ENCODE assay signal across 13 cellular contexts in genomic region chr4:94540476-94540875, GRCh38.
DNase-seq lines count a peak whose midpoint lies in the region; ATAC-seq and TF ChIP-seq lines count a peak whose summit lies in the region.
"Had no signal": no experiment of that assay in that cellular context is flagged by ENCODE, and none has a peak within 500 bp of the region (broad histone marks: within the 10 kb centered on the region; RNA-seq: fewer than 3 reads in every experiment).

No MANE protein-coding gene starts in this region.

- no peaks in the 10 kb centered on the region for H3K9me3 ChIP-seq in psoas muscle
- no peaks in the 10 kb centered on the region for H3K9me3 ChIP-seq in transverse colon
- H3K9me3 ChIP-seq: BE2C, right atrium auricular region had no signal

- H3K4me1 ChIP-seq in psoas muscle (peaks cover 77% of the 10 kb centered on the region), transverse colon (peaks cover under 1 to 29% (median 15%) of the 10 kb centered on the region in 4 donors)

- peak; percentile 18 for DNase-seq in NCI-H510A (lab: John Stamatoyannopoulos, UW)
- peak; percentile 97 for DNase-seq in epithelial cell of esophagus (ENCODE audit: low read depth)
- DNase-seq in psoas muscle = no peak
- no peak for DNase-seq in transverse colon
- DNase-seq: activated CD4-positive, CD25-positive, alpha-beta regulatory T cell; activated naive CD4-positive, alpha-beta T cell treated with anti-CD3 and anti-CD28 coated beads, Interleukin-2, amount 10 ng/mL, durations not matched to agents 7 days and 5 days; BE2C; dermis blood vessel endothelial cell had no signal

- in situ Hi-C loops in transverse colon (cut with MboI; ENCODE audit: low pct_ligation_motif_present in 1 of 4, low pct_unique_long_range_greater_than_20kb in 1 of 4, low sequenced_read_pairs in 3 of 4) = no loop called here

- H3K27me3 Mint-ChIP-seq in activated T-helper 17 cell treated with anti-CD3 and anti-CD28 coated beads, Interleukin-2, amount 50 U/mL, for 72 hours = no peaks in the 10 kb centered on the region
- H3K27me3 Mint-ChIP-seq: activated naive CD4-positive, alpha-beta T cell treated with anti-CD3 and anti-CD28 coated beads, Interleukin-2, amount 10 ng/mL, durations not matched to agents 7 days and 5 days; natural killer cell treated with Interleukin-12 subunit alpha and Interleukin-12 subunit beta and Interleukin-15 and Interleukin-18, amount 100 ng/mL, for 72 hours had no signal

- TF ChIP-seq CTCF in epithelial cell of esophagus (IDR thresholded peaks at IDR 0.05; ENCODE audit: insufficient read depth, low read depth, low read length, missing control alignments) (no peak), psoas muscle (IDR thresholded peaks at IDR 0.05) (no peak), transverse colon (IDR thresholded peaks at IDR 0.05) (no peak)

- H3K27me3 ChIP-seq in psoas muscle (ENCODE audit: insufficient read depth in 3 of 3, low read length in 2 of 3) (no peaks in the 10 kb centered on the region), transverse colon (no peaks in the 10 kb centered on the region)
- H3K27me3 ChIP-seq: BE2C, right atrium auricular region had no signal

- 54 to 79% (median 68%) methylated on average over 1 of the region's 1 CpG for WGBS in psoas muscle, 3 donors
- 80 to 93% methylated on average over 1 of the region's 1 CpG for WGBS in transverse colon (ENCODE audit: low coverage in 1 of 2), 2 donors

- no peaks in the 10 kb centered on the region for H3K36me3 Mint-ChIP-seq in activated T-helper 17 cell treated with anti-CD3 and anti-CD28 coated beads, Interleukin-2, amount 50 U/mL, for 72 hours (ENCODE audit: low read depth)
- H3K36me3 Mint-ChIP-seq: activated naive CD4-positive, alpha-beta T cell treated with anti-CD3 and anti-CD28 coated beads, Interleukin-2, amount 10 ng/mL, durations not matched to agents 7 days and 5 days; natural killer cell treated with Interleukin-12 subunit alpha and Interleukin-12 subunit beta and Interleukin-15 and Interleukin-18, amount 100 ng/mL, for 72 hours had no signal

- no peak overlapping the region for H3K27ac Mint-ChIP-seq in activated T-helper 17 cell treated with anti-CD3 and anti-CD28 coated beads, Interleukin-2, amount 50 U/mL, for 72 hours
- H3K27ac Mint-ChIP-seq: activated naive CD4-positive, alpha-beta T cell treated with anti-CD3 and anti-CD28 coated beads, Interleukin-2, amount 10 ng/mL, durations not matched to agents 7 days and 5 days; natural killer cell treated with Interleukin-12 subunit alpha and Interleukin-12 subunit beta and Interleukin-15 and Interleukin-18, amount 100 ng/mL, for 72 hours had no signal

- intact Hi-C loops in psoas muscle (cut with DNase I) = no loop called here
- intact Hi-C loops in transverse colon (cut with DNase I; ENCODE audit: low total_unique reads) = no loop called here

- H3K27ac ChIP-seq in psoas muscle (peak overlapping the region; percentile 84), transverse colon (no peak overlapping the region)

- H3K4me3 ChIP-seq in epithelial cell of esophagus (ENCODE audit: low read length) (no peak overlapping the region), psoas muscle (no peak overlapping the region), transverse colon (no peak overlapping the region)
- H3K4me3 ChIP-seq: right atrium auricular region had no signal

- TF ChIP-seq EP300 in transverse colon (IDR thresholded peaks at IDR 0.05; ENCODE audit: low read depth) = no peak

- H3K4me1 Mint-ChIP-seq in activated T-helper 17 cell treated with anti-CD3 and anti-CD28 coated beads, Interleukin-2, amount 50 U/mL, for 72 hours = peaks cover 10% of the 10 kb centered on the region
- H3K4me1 Mint-ChIP-seq: activated naive CD4-positive, alpha-beta T cell treated with anti-CD3 and anti-CD28 coated beads, Interleukin-2, amount 10 ng/mL, durations not matched to agents 7 days and 5 days had no signal

- ATAC-seq in HG02852 (IDR thresholded peaks at IDR 0.05; ENCODE audit: unreplicated experiment) = peak; percentile 39
- ATAC-seq in psoas muscle = no peak
- ATAC-seq in activated T-helper 17 cell treated with anti-CD3 and anti-CD28 coated beads, Interleukin-2, amount 50 U/mL, for 72 hours (replicated peaks) = no peak
- ATAC-seq in HG03469 (IDR thresholded peaks at IDR 0.05; ENCODE audit: unreplicated experiment) = no peak
- ATAC-seq: natural killer cell treated with Interleukin-12 subunit alpha and Interleukin-12 subunit beta and Interleukin-15 and Interleukin-18, amount 100 ng/mL, for 72 hours had no signal

- H3K9me3 Mint-ChIP-seq in activated T-helper 17 cell treated with anti-CD3 and anti-CD28 coated beads, Interleukin-2, amount 50 U/mL, for 72 hours = no peaks in the 10 kb centered on the region
- H3K9me3 Mint-ChIP-seq: activated naive CD4-positive, alpha-beta T cell treated with anti-CD3 and anti-CD28 coated beads, Interleukin-2, amount 10 ng/mL, durations not matched to agents 7 days and 5 days; natural killer cell treated with Interleukin-12 subunit alpha and Interleukin-12 subunit beta and Interleukin-15 and Interleukin-18, amount 100 ng/mL, for 72 hours had no signal

- H3K36me3 ChIP-seq in psoas muscle (ENCODE audit: insufficient read depth in 1 of 2, low read depth in 1 of 2) = no peaks in the 10 kb centered on the region
- no peaks in the 10 kb centered on the region for H3K36me3 ChIP-seq in transverse colon
- H3K36me3 ChIP-seq: BE2C, right atrium auricular region had no signal

- TF ChIP-seq POLR2A in transverse colon (IDR thresholded peaks at IDR 0.05) = no peak

- no peak overlapping the region for H3K4me3 Mint-ChIP-seq in activated T-helper 17 cell treated with anti-CD3 and anti-CD28 coated beads, Interleukin-2, amount 50 U/mL, for 72 hours
- H3K4me3 Mint-ChIP-seq: activated naive CD4-positive, alpha-beta T cell treated with anti-CD3 and anti-CD28 coated beads, Interleukin-2, amount 10 ng/mL, durations not matched to agents 7 days and 5 days; natural killer cell treated with Interleukin-12 subunit alpha and Interleukin-12 subunit beta and Interleukin-15 and Interleukin-18, amount 100 ng/mL, for 72 hours had no signal

Comparison
In these comparisons a context has a peak if more than half of its experiments do, and no peak if none do; other contexts are left out.
1. DNase-seq: peak in NCI-H510A (single experiment) and epithelial cell of esophagus (single experiment); none in psoas muscle (0 of 2) and transverse colon (single experiment).